In the genomic region with DNA sequence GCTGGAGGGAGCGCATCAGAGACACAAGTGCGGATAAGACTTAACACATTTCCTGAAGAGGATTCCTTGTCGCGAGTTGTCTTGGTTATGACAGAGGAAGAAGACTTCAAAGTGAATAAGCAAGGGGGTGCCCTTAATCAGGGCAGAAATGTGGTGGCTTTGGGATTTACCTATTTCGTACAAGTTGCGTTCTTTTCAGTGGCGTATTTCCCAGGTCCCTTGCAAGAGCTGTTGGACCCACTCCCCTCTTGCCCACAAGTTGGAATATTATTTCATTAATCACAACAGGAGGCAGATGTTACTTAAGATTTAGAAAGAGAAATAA, we compare ENCODE assay signal across 10 cellular contexts.
A peak's percentile ranks its signal among the peaks of the same experiment; 100 is the strongest.
DNase-seq lines count a peak whose midpoint lies in the region; ATAC-seq and TF ChIP-seq lines count a peak whose summit lies in the region.
"Had no signal": no experiment of that assay in that cellular context is flagged by ENCODE, and none has a peak within 500 bp of the region (broad histone marks: within the 10 kb centered on the region; RNA-seq: fewer than 3 reads in every experiment).

No MANE protein-coding gene starts in this region.

- no peak for ATAC-seq in activated B cell treated with CpG ODN at 0.5 μM for 24 hours (ENCODE audit: low read depth)
- no peak for ATAC-seq in stimulated activated memory B cell treated with anti-CD40 and anti-IgM and Interleukin-4, amounts not matched to agents 10 μg/mL and 1 μg/mL and 100 μg/mL, for 72 hours
- no peak for ATAC-seq in GM21737 (IDR thresholded peaks at IDR 0.05; ENCODE audit: unreplicated experiment)
- ATAC-seq: HCT116 had no signal

- no peaks in the 10 kb centered on the region for H3K36me3 ChIP-seq in iPS-20b (ENCODE audit: insufficient read depth, low read depth, low read length)

- no peak overlapping the region for H3T11ph ChIP-seq in H9 (ENCODE audit: low read length)

- no peaks in the 10 kb centered on the region for H3K9me3 ChIP-seq in H9 (ENCODE audit: control insufficient read depth, low read depth, low read length)
- H3K9me3 ChIP-seq in iPS-20b (ENCODE audit: insufficient read depth, low read depth, low read length) = no peaks in the 10 kb centered on the region

- H4K8ac ChIP-seq in H9 (replicated peaks; ENCODE audit: insufficient read length, low read depth, low read length) = no peak overlapping the region

- no peak overlapping the region for H2BK15ac ChIP-seq in H9 (ENCODE audit: low read depth, low read length)

- no peak overlapping the region for H3K18ac ChIP-seq in H9 (ENCODE audit: insufficient read length, low read depth, low read length)

- CTCF ChIA-PET in activated B cell treated with CpG ODN at 0.5 μM for 24 hours (lab: Charles Lee) = no interaction called here
- CTCF ChIA-PET in activated naive CD4-positive, alpha-beta T cell treated with anti-CD3 and anti-CD28 coated beads for 36 hours (lab: Charles Lee) = no interaction called here

- H3K9me3 Mint-ChIP-seq in H9 (no peaks in the 10 kb centered on the region; a peak in 1 of 5 replicates), activated B cell treated with CpG ODN at 0.5 μM for 24 hours (no peaks in the 10 kb centered on the region)
- no peaks in the 10 kb centered on the region for H3K9me3 Mint-ChIP-seq in stimulated activated memory B cell treated with anti-CD40 and anti-IgM and Interleukin-4, amounts not matched to agents 10 μg/mL and 1 μg/mL and 100 μg/mL, for 72 hours
- H3K9me3 Mint-ChIP-seq in activated naive CD4-positive, alpha-beta T cell treated with anti-CD3 and anti-CD28 coated beads for 36 hours = peaks cover 4% of the 10 kb centered on the region

- no peak overlapping the region for H3K4ac ChIP-seq in H9 (ENCODE audit: low read depth, low read length)

- H2AFZ ChIP-seq in H9 (ENCODE audit: low read length) = no peak overlapping the region

- no peak overlapping the region for H4K5ac ChIP-seq in H9 (ENCODE audit: insufficient read length, low read depth, low read length)

- peak overlapping the region; percentile 44 for H3K4me2 ChIP-seq in H9 (ENCODE audit: insufficient read depth, insufficient read length, low read length)

- POLR2A ChIA-PET in activated B cell treated with CpG ODN at 0.5 μM for 24 hours (lab: Charles Lee) = no interaction called here

- H3K9ac ChIP-seq in H9 (ENCODE audit: extremely low read depth, insufficient read length, low read length) (no peak overlapping the region), iPS-20b (ENCODE audit: low read depth, low read length) (peak overlapping the region; percentile 71; the same call in 1 of the 2 replicates)

- intact Hi-C loops in activated B cell treated with CpG ODN at 0.5 μM for 24 hours (cut with micrococcal nuclease) = no loop called here
- intact Hi-C loops in activated naive CD4-positive, alpha-beta T cell treated with anti-CD3 and anti-CD28 coated beads for 36 hours (cut with micrococcal nuclease) = no loop called here

- no peaks in the 10 kb centered on the region for H3K79me2 ChIP-seq in H9 (ENCODE audit: insufficient read depth, low read length)

- H3K27ac Mint-ChIP-seq in H9 (peak overlapping the region in 1 of 3 experiments; percentile 41; a peak in 1 of 7 replicates), activated B cell treated with CpG ODN at 0.5 μM for 24 hours (no peak overlapping the region)
- H3K27ac Mint-ChIP-seq in stimulated activated memory B cell treated with anti-CD40 and anti-IgM and Interleukin-4, amounts not matched to agents 10 μg/mL and 1 μg/mL and 100 μg/mL, for 72 hours = no peak overlapping the region
- no peak overlapping the region for H3K27ac Mint-ChIP-seq in activated naive CD4-positive, alpha-beta T cell treated with anti-CD3 and anti-CD28 coated beads for 36 hours
- H3K27ac Mint-ChIP-seq: stimulated activated naive CD8-positive, alpha-beta T cell treated with anti-CD3 and anti-CD28 coated beads, Interleukin-15, Interleukin-2, amounts not matched to agents 100 ng/mL and 50 ng/mL, for 24 hours had no signal

- H2AK5ac ChIP-seq in H9 (ENCODE audit: insufficient read length, low read length) = no peak overlapping the region

- H3K27ac ChIP-seq in H9 (ENCODE audit: insufficient read length, low read depth, low read length) (no peak overlapping the region), iPS-20b (ENCODE audit: low read length) (no peak overlapping the region)

- H3K4me1 Mint-ChIP-seq in H9 (peaks cover 27 to 35% of the 10 kb centered on the region in 2 experiments), activated B cell treated with CpG ODN at 0.5 μM for 24 hours (peaks cover 3% of the 10 kb centered on the region)
- H3K4me1 Mint-ChIP-seq in stimulated activated memory B cell treated with anti-CD40 and anti-IgM and Interleukin-4, amounts not matched to agents 10 μg/mL and 1 μg/mL and 100 μg/mL, for 72 hours = no peaks in the 10 kb centered on the region
- H3K4me1 Mint-ChIP-seq in activated naive CD4-positive, alpha-beta T cell treated with anti-CD3 and anti-CD28 coated beads for 36 hours (ENCODE audit: low read depth) = peaks cover 4% of the 10 kb centered on the region

- H2BK12ac ChIP-seq in H9 (ENCODE audit: insufficient read length, low read depth, low read length) = no peak overlapping the region

- no peak overlapping the region for H3K56ac ChIP-seq in H9 (ENCODE audit: insufficient read length, low read depth, low read length)

- TF ChIP-seq CTCF in H9 (conservative IDR thresholded peaks at IDR 0.05) (no peak), activated B cell treated with CpG ODN at 0.5 μM for 24 hours (IDR thresholded peaks at IDR 0.05) (no peak)

- no peaks in the 10 kb centered on the region for H3K27me3 ChIP-seq in H9 (ENCODE audit: insufficient read depth, low read length)
- H3K27me3 ChIP-seq in iPS-20b (ENCODE audit: insufficient read depth, low read length) = peaks cover 7% of the 10 kb centered on the region; the same call in 1 of the 2 replicates

- no CpG with 5 or more reads among the region's 7 CpGs for WGBS in H9 (ENCODE audit: extremely low coverage, insufficient read length, low lambda C conversion rate)

- no peaks in the 10 kb centered on the region for H4K20me1 ChIP-seq in H9 (ENCODE audit: control insufficient read depth, insufficient read depth, insufficient read length)

- H3K4me1 ChIP-seq in H9 (ENCODE audit: insufficient read depth, low read length) = no peaks in the 10 kb centered on the region
- peaks cover 27% of the 10 kb centered on the region; the same call in 1 of the 2 replicates for H3K4me1 ChIP-seq in iPS-20b (ENCODE audit: insufficient read depth, low read length)

- H3K23ac ChIP-seq in H9 (ENCODE audit: insufficient read length, low read depth, low read length) = no peak overlapping the region

- DNase-seq in H9 (no peak), activated B cell treated with CpG ODN at 0.5 μM for 24 hours (no peak), 8988T (no peak), Kasumi-1 (lab: John Stamatoyannopoulos, UW) (no peak)
- DNase-seq in activated naive CD4-positive, alpha-beta T cell treated with anti-CD3 and anti-CD28 coated beads for 36 hours = no peak

- no peak overlapping the region for H3K14ac ChIP-seq in H9 (ENCODE audit: insufficient read depth, low read length)

- no peak overlapping the region for H4K91ac ChIP-seq in H9 (ENCODE audit: insufficient read length, low read depth, low read length)

- H3K79me1 ChIP-seq in H9 (ENCODE audit: insufficient read depth, low read depth, low read length, poor library complexity, severe bottlenecking) = no peaks in the 10 kb centered on the region

- no peak overlapping the region for H2BK20ac ChIP-seq in H9 (ENCODE audit: low read depth, low read length, poor library complexity, severe bottlenecking)

- peaks cover 4% of the 10 kb centered on the region for H3K23me2 ChIP-seq in H9 (ENCODE audit: insufficient read length, low read depth, low read length, poor library complexity, severe bottlenecking)

- H3K4me3 Mint-ChIP-seq in H9 (peak overlapping the region; percentile 69 to 80), activated B cell treated with CpG ODN at 0.5 μM for 24 hours (peak overlapping the region; percentile 59)
- peak overlapping the region; percentile 78 for H3K4me3 Mint-ChIP-seq in stimulated activated memory B cell treated with anti-CD40 and anti-IgM and Interleukin-4, amounts not matched to agents 10 μg/mL and 1 μg/mL and 100 μg/mL, for 72 hours
- no peak overlapping the region for H3K4me3 Mint-ChIP-seq in activated naive CD4-positive, alpha-beta T cell treated with anti-CD3 and anti-CD28 coated beads for 36 hours

- no peak overlapping the region for H2BK5ac ChIP-seq in H9 (ENCODE audit: insufficient read length, low read length)

- no peak overlapping the region for H2BK120ac ChIP-seq in H9 (ENCODE audit: low read depth, low read length, poor library complexity, severe bottlenecking)

- no peaks in the 10 kb centered on the region for H3K36me3 Mint-ChIP-seq in H9 (ENCODE audit: insufficient read depth in 1 of 3, low read depth in 3 of 3)
- no peaks in the 10 kb centered on the region for H3K36me3 Mint-ChIP-seq in activated B cell treated with CpG ODN at 0.5 μM for 24 hours (ENCODE audit: low read depth)
- no peaks in the 10 kb centered on the region for H3K36me3 Mint-ChIP-seq in stimulated activated memory B cell treated with anti-CD40 and anti-IgM and Interleukin-4, amounts not matched to agents 10 μg/mL and 1 μg/mL and 100 μg/mL, for 72 hours
- H3K36me3 Mint-ChIP-seq in activated naive CD4-positive, alpha-beta T cell treated with anti-CD3 and anti-CD28 coated beads for 36 hours (ENCODE audit: low read depth) = no peaks in the 10 kb centered on the region

- H3K4me3 ChIP-seq in iPS-20b (ENCODE audit: low read length) = peak overlapping the region; percentile 83

- H3K27me3 Mint-ChIP-seq in H9 (ENCODE audit: low read depth) (peaks cover 21% of the 10 kb centered on the region), activated B cell treated with CpG ODN at 0.5 μM for 24 hours (peaks cover 15% of the 10 kb centered on the region)
- peaks cover 30% of the 10 kb centered on the region for H3K27me3 Mint-ChIP-seq in stimulated activated memory B cell treated with anti-CD40 and anti-IgM and Interleukin-4, amounts not matched to agents 10 μg/mL and 1 μg/mL and 100 μg/mL, for 72 hours
- H3K27me3 Mint-ChIP-seq in activated naive CD4-positive, alpha-beta T cell treated with anti-CD3 and anti-CD28 coated beads for 36 hours (ENCODE audit: low read depth) = peaks cover 25% of the 10 kb centered on the region
